Comparison of ENCODE assay signal across 7 cellular contexts in the genomic region with DNA sequence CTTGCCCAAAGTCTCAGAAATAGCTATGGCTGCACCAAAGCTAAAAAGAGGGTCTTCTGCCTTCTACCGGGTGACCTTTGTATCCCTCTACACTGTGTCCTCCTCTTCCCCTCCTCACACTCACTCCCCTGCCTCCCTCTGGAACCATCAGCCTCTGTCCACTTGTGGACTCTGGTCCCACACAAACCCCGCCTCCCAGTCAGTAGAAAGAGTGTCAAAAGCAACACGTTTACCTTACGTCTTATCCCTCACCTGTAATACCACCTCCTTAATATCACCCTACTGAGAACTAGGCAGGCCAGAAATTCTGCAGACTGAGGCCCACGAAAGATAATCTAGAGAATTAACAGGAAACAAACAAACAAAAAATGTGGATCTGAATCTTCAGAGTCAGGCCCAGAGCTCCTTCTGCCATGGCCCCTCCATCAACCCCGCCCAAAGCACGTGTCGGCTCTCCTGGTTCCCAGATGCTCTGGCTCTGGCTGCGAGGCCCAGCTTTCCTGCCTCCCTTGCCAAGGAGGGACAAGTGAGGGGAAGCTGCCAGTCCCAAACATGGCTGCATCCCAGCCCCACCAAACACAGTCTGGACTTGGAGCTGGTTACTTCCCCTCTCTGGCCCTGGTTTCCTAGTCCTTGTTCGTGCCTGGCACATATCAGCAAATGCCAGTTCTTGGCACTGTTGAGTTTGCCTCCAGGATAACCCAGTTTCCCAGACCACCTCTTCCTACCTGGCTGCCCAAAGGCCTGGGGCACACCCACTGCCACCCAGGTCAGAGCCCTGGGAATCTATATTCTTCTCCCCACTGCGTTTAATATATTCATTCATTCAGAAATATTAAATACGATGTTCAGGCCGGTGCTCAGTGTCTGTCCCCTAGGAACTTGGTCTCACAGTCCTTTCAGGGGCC.
A peak's percentile ranks its signal among the peaks of the same experiment; 100 is the strongest.
DNase-seq lines count a peak whose midpoint lies in the region; ATAC-seq and TF ChIP-seq lines count a peak whose summit lies in the region.

No MANE protein-coding gene starts in this region.

- H3K4me1 ChIP-seq in iPS-18a (ENCODE audit: control insufficient read depth, low read depth, low read length) (peaks cover 18% of the 10 kb centered on the region), stomach smooth muscle (ENCODE audit: control insufficient read depth, insufficient read depth, low read length) (peaks cover 67% of the 10 kb centered on the region)

- H3K27ac ChIP-seq in iPS-18a (ENCODE audit: low read length) (no peak overlapping the region), stomach smooth muscle (ENCODE audit: low read length) (peak overlapping the region; percentile 100)

- DNase-seq in HuH-7 (ENCODE audit: low spot score) = peak; percentile 34
- DNase-seq in astrocyte of the spinal cord (ENCODE audit: low read depth, low spot score) = no peak
- DNase-seq in stimulated activated CD4-positive, alpha-beta T cell treated with anti-CD3 and anti-CD28 coated beads, Interleukin-4, amount 100 ng/mL, for 1 hour = no peak
- DNase-seq in stimulated activated CD4-positive, alpha-beta T cell treated with anti-CD3 and anti-CD28 coated beads, Interleukin-1b, Interleukin-23, amount 100 ng/mL, for 48 hours = no peak

- in situ Hi-C loops in astrocyte of the spinal cord (cut with HindIII; ENCODE audit: low sequenced_read_pairs) = no loop called here

- H3K9ac ChIP-seq in iPS-18a (ENCODE audit: low read length) = peak overlapping the region; percentile 83
- H3K9ac ChIP-seq in stomach smooth muscle (ENCODE audit: low read length in 2 of 2) = peak overlapping the region; percentile 99 to 100

- H3K4me3 ChIP-seq in astrocyte of the spinal cord (ENCODE audit: low read depth, low read length) (peak overlapping the region; percentile 94), iPS-18a (ENCODE audit: low read length) (peak overlapping the region; percentile 92), stomach smooth muscle (ENCODE audit: low read length in 2 of 2) (peak overlapping the region; percentile 77 to 96)

- H3K9me3 ChIP-seq in iPS-18a (ENCODE audit: control insufficient read depth, low read depth, low read length) (no peaks in the 10 kb centered on the region), stomach smooth muscle (ENCODE audit: control insufficient read depth in 2 of 2, low read length in 2 of 2) (no peaks in the 10 kb centered on the region)

- ATAC-seq in HG02884 (IDR thresholded peaks at IDR 0.05; ENCODE audit: unreplicated experiment) = no peak

- TF ChIP-seq CTCF in astrocyte of the spinal cord (IDR thresholded peaks at IDR 0.05; ENCODE audit: low read depth, low read length) = no peak

- H3K27me3 ChIP-seq in iPS-18a (ENCODE audit: control insufficient read depth, insufficient read depth, low read length) = no peaks in the 10 kb centered on the region
- H3K27me3 ChIP-seq in stomach smooth muscle (ENCODE audit: control insufficient read depth in 1 of 2, insufficient read depth in 2 of 2, low read length in 2 of 2) = no peaks in the 10 kb centered on the region

- peaks cover 16% of the 10 kb centered on the region for H3K36me3 ChIP-seq in iPS-18a (ENCODE audit: control insufficient read depth, low read depth, low read length)
- H3K36me3 ChIP-seq in stomach smooth muscle (ENCODE audit: control insufficient read depth in 2 of 2, insufficient read depth in 2 of 2, low read length in 2 of 2) = peaks cover 23 to 41% of the 10 kb centered on the region in 2 donors
